ENCODE assay signal across 8 cellular contexts in the genomic region with DNA sequence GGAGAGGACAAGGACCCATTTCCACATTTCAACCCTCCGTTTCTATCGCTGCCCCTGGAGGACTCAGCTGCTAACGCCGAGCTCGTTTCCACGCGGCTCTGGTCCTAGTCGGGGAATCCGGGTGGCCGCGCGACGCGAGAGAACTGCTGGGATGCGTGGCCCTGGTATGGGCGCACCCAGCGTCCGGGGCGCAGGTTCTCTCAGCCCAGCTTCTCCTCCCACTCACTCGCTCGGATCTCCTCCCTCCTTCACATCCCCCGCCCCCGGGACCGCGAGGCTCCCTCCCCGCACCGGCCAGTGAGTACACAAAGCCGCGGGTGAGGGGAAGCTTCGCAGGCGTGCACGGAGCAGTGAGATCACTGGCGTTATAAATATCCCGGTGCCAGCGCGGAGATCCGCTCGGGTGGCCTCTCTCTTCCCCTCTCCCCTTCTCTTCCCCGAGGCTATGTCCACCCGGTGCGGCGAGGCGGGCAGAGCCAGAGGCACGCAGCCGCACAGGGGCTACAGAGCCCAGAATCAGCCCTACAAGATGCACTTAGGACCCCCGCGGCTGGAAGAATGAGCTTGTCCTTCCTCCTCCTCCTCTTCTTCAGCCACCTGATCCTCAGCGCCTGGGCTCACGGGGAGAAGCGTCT. TPM values are rescaled to one million over a fixed set of nuclear protein-coding genes. Genes with fewer than 3 reads are reported as not detected.
DNase-seq lines count a peak whose midpoint lies in the region; ATAC-seq, FAIRE-seq and TF ChIP-seq lines count a peak whose summit lies in the region.

A gene with protein sequence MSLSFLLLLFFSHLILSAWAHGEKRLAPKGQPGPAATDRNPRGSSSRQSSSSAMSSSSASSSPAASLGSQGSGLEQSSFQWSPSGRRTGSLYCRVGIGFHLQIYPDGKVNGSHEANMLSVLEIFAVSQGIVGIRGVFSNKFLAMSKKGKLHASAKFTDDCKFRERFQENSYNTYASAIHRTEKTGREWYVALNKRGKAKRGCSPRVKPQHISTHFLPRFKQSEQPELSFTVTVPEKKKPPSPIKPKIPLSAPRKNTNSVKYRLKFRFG (plus strand): TSS at position 398 of the 635 bp plus-strand sequence. CDS start 161 bp downstream, at position 559.

- ATAC-seq in Right ventricle myocardium superior (ENCODE audit: poor library complexity) (peak; percentile 84), HG03439 (IDR thresholded peaks at IDR 0.05; ENCODE audit: unreplicated experiment) (no peak)

- no peak within 1 kb of the TSS for H3K27ac Mint-ChIP-seq in activated naive CD4-positive, alpha-beta T cell treated with anti-CD3 and anti-CD28 coated beads, Interleukin-2, amount 50 U/mL, for 24 hours

- peak within 1 kb of the TSS; percentile 70 for H3K4me3 Mint-ChIP-seq in activated naive CD4-positive, alpha-beta T cell treated with anti-CD3 and anti-CD28 coated beads, Interleukin-2, amount 50 U/mL, for 24 hours

- no peaks in the 10 kb centered on the region for H3K36me3 Mint-ChIP-seq in activated naive CD4-positive, alpha-beta T cell treated with anti-CD3 and anti-CD28 coated beads, Interleukin-2, amount 50 U/mL, for 24 hours

- intact Hi-C loops in Right ventricle myocardium superior (cut with DNase I): no loop called here
- intact Hi-C loops in posterior vena cava (cut with DNase I): no loop called here

- no peak for FAIRE-seq in GM12892 (lab: Jason Lieb, UNC)

- DNase-seq in AG08396 (ENCODE audit: low spot score): peak; percentile 90
- peak; percentile 28 for DNase-seq in GM12892 (ENCODE audit: insufficient read length)
- DNase-seq in NCI-H146 (lab: John Stamatoyannopoulos, UW): peak; percentile 94
- peak; percentile 67 for DNase-seq in Right ventricle myocardium superior
- DNase-seq in posterior vena cava (ENCODE audit: low spot score): peak; percentile 83
- DNase-seq in OCI-M2 (lab: John Stamatoyannopoulos, UW; ENCODE audit: unreplicated experiment): no peak

- H3K27me3 Mint-ChIP-seq in activated naive CD4-positive, alpha-beta T cell treated with anti-CD3 and anti-CD28 coated beads, Interleukin-2, amount 50 U/mL, for 24 hours: peaks cover 60% of the 10 kb centered on the region

- H3K9me3 Mint-ChIP-seq in activated naive CD4-positive, alpha-beta T cell treated with anti-CD3 and anti-CD28 coated beads, Interleukin-2, amount 50 U/mL, for 24 hours: no peaks in the 10 kb centered on the region

- H3K4me1 Mint-ChIP-seq in activated naive CD4-positive, alpha-beta T cell treated with anti-CD3 and anti-CD28 coated beads, Interleukin-2, amount 50 U/mL, for 24 hours: peaks cover 31% of the 10 kb centered on the region

- no peak for TF ChIP-seq POLR2A in GM12892 (IDR thresholded peaks at IDR 0.05; ENCODE audit: low read depth, low read length)

RNA-seq across cellular contexts. Expression of the gene that starts here (rescaled TPM):
- polyA plus RNA-seq in GM12892 (2012; ENCODE audit: missing spikeins): not detected
- total RNA-seq in Right ventricle myocardium superior (0.91 TPM), posterior vena cava (not detected)

Comparison
In these comparisons a context has a peak if more than half of its experiments do, and no peak if none do; other contexts are left out.
1. Peak in DNase-seq and ATAC-seq in Right ventricle myocardium superior; RNA of the gene not detected or under 1 TPM.
2. Peak in DNase-seq in posterior vena cava; RNA of the gene not detected or under 1 TPM.